Comparison of ENCODE assay signal across 1 cellular context in genomic region chr21:34889537-34890257, GRCh38.
TF ChIP-seq lines count a peak whose summit lies in the region.

No MANE protein-coding gene starts in this region.

TF ChIP-seq in WTC11, 78 proteins besides CTCF, POLR2A, EP300 and RAD21 (continued from another document):
- TF ChIP-seq E2F4 (CRISPR knock-in tag; IDR thresholded peaks at IDR 0.05; ENCODE audit: borderline replicate concordance, low read depth) (no peak), ZNF532 (CRISPR knock-in tag; IDR thresholded peaks at IDR 0.05; ENCODE audit: borderline replicate concordance) (no peak), E2F1 (CRISPR knock-in tag; IDR thresholded peaks at IDR 0.05) (no peak), ZNF121 (CRISPR knock-in tag; IDR thresholded peaks at IDR 0.05) (peak; percentile 94; the same call in 1 of the 2 replicates)
